10 cellular contexts compared by ENCODE assay signal in the genomic region with DNA sequence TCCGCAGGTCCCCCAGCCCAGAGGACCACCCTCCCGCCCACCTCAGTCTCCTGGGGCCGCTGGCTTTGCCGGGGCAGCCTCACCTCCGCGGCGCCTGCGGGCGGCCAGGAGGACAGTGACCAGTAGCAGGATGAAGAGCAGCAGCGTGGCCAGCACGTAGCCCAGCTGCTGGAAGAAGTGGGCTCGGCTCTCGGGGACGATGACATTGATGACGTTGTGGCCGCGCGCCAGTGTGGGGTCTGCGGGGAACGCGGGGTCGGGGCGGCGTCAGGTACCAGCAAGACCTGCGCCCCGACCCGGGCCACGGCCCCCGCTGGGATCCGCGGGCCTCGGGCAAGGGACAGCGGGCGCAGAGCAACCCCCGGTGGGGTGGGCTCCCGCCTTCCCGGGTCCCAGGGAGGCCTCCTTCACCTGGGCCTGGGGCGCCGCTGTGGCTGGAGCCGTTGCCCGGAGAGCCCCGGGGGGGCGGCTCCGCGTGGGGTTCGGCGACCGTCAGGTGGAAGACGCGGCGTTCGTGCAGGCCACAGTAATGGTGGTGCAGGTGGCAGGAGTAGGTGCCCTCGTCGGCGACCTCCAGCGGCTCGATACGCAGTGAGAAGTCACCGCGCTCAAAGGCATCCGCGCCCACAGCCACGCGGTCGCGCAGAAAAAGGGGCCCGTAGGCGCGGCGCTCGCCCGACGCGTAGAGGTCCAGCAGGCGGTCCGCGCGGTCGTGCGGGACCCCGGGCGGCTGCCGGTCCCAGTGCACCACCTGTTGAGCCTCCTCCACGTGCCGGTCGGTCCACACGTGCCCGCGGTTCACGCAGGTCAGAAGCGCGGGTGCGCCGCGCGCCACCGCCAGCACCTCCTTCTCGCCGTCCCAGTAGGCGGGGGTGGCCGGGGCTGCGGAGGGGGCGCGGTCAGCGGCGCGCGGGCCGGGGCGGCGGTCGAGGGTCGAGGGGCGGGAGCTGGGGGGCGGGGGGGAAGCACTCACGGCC. TPM values are rescaled to one million over a fixed set of nuclear protein-coding genes. Genes with fewer than 3 reads are reported as not detected.
A peak's percentile ranks its signal among the peaks of the same experiment; 100 is the strongest.
DNase-seq lines count a peak whose midpoint lies in the region; ATAC-seq, FAIRE-seq and TF ChIP-seq lines count a peak whose summit lies in the region.
"Had no signal": no experiment of that assay in that cellular context is flagged by ENCODE, and none has a peak within 500 bp of the region (broad histone marks: within the 10 kb centered on the region; RNA-seq: fewer than 3 reads in every experiment).

No MANE protein-coding gene starts in this region.

- H3K36me3 ChIP-seq in BLaER1 treated with 17β-estradiol and CSF1 and Interleukin-3, amounts not matched to agents 10 nM and 100 nM: no peaks in the 10 kb centered on the region
- H3K36me3 ChIP-seq in HUES6 (ENCODE audit: control insufficient read depth, insufficient read depth, low read length): no peaks in the 10 kb centered on the region
- H3K36me3 ChIP-seq in endothelial cell of umbilical vein (ENCODE audit: control insufficient read depth in 2 of 2, extremely low read depth in 1 of 2, insufficient read depth in 2 of 2, low read length in 2 of 2): no peaks in the 10 kb centered on the region
- no peaks in the 10 kb centered on the region for H3K36me3 ChIP-seq in pancreas

- no peaks in the 10 kb centered on the region for H3K79me2 ChIP-seq in endothelial cell of umbilical vein (ENCODE audit: control insufficient read depth, insufficient read depth, low read length)

- DNase-seq in endothelial cell of umbilical vein (ENCODE audit: low read depth, low spot score) (no peak), pancreas (peak in 4 of 6 donors; percentile 2 to 79 (median 28)), COR-L47 (lab: John Stamatoyannopoulos, UW) (no peak), D341Med (ENCODE audit: low spot score) (no peak), DMS153 (lab: John Stamatoyannopoulos, UW) (no peak)
- DNase-seq: effector CD4-positive, alpha-beta T cell; NCI-H187 had no signal

- H3K27me3 ChIP-seq in BLaER1 treated with 17β-estradiol and CSF1 and Interleukin-3, amounts not matched to agents 10 nM and 100 nM: peaks cover 35 to 56% (median 43%) of the 10 kb centered on the region in 11 experiments
- H3K27me3 ChIP-seq in HUES6 (ENCODE audit: control insufficient read depth, insufficient read depth, low read length): peaks cover 31% of the 10 kb centered on the region
- H3K27me3 ChIP-seq in endothelial cell of umbilical vein (ENCODE audit: control insufficient read depth in 2 of 2, insufficient read depth in 2 of 2, low read length in 2 of 2): peaks cover 11 to 23% of the 10 kb centered on the region in 2 experiments
- H3K27me3 ChIP-seq in pancreas: no peaks in the 10 kb centered on the region

- H3K9me3 ChIP-seq in BLaER1 treated with 17β-estradiol and CSF1 and Interleukin-3, amounts not matched to agents 10 nM and 100 nM (replicated peaks in 1 of 11): no peaks in the 10 kb centered on the region
- H3K9me3 ChIP-seq in HUES6 (ENCODE audit: control insufficient read depth, insufficient read depth, low read depth, low read length) (no peaks in the 10 kb centered on the region), endothelial cell of umbilical vein (replicated peaks; ENCODE audit: control insufficient read depth, insufficient read depth, low read length) (no peaks in the 10 kb centered on the region), pancreas (no peaks in the 10 kb centered on the region)

- dilution Hi-C loops in endothelial cell of umbilical vein (cut with MboI; ENCODE audit: extremely low pct_ligation_motif_present, low sequenced_read_pairs): no loop called here

- 9 to 12% methylated on average over 90 to 116 of the region's 116 CpGs for WGBS in pancreas, 2 donors

- no peaks in the 10 kb centered on the region for H3K9me1 ChIP-seq in endothelial cell of umbilical vein (replicated peaks; ENCODE audit: control insufficient read depth, extremely low read depth, insufficient read depth, low read length)

- H2AFZ ChIP-seq in endothelial cell of umbilical vein (ENCODE audit: low read depth, low read length): no peak overlapping the region

- intact Hi-C loops in endothelial cell of umbilical vein (cut with micrococcal nuclease) (no loop called here), pancreas (cut with DNase I) (no loop called here)

- TF ChIP-seq CTCF in endothelial cell of umbilical vein (IDR thresholded peaks at IDR 0.05; ENCODE audit: extremely low read depth in 1 of 2, insufficient read depth in 1 of 2, low read depth in 1 of 2, low read length in 2 of 2) (no peak), pancreas (IDR thresholded peaks at IDR 0.05) (no peak)

- no peak overlapping the region for H3K9ac ChIP-seq in BLaER1 treated with 17β-estradiol and CSF1 and Interleukin-3, amounts not matched to agents 10 nM and 100 nM
- H3K9ac ChIP-seq in HUES6 (ENCODE audit: low read length): no peak overlapping the region
- no peak overlapping the region for H3K9ac ChIP-seq in endothelial cell of umbilical vein (replicated peaks; ENCODE audit: extremely low read depth, insufficient read depth, low read length)

- ATAC-seq in pancreas (peak in 1 of 4 donors; percentile 2), HG03196 (IDR thresholded peaks at IDR 0.05; ENCODE audit: unreplicated experiment) (no peak)

- CTCF ChIA-PET in endothelial cell of umbilical vein (lab: Charles Lee): interaction anchor here (0.7 to 1.2 kb wide), 3 partner anchors 17 to 21 kb away, joined by 3 to 9 read pairs (median 3); a partner anchor contains a TSS

- peaks cover 32 to 64% (median 59%) of the 10 kb centered on the region in 10 experiments for H3K4me1 ChIP-seq in BLaER1 treated with 17β-estradiol and CSF1 and Interleukin-3, amounts not matched to agents 10 nM and 100 nM
- H3K4me1 ChIP-seq in HUES6 (ENCODE audit: control insufficient read depth, insufficient read depth, low read length) (peaks cover 56% of the 10 kb centered on the region), endothelial cell of umbilical vein (ENCODE audit: control insufficient read depth, extremely low read depth, insufficient read depth, low read length) (no peaks in the 10 kb centered on the region), pancreas (no peaks in the 10 kb centered on the region)

- BruUV-seq in endothelial cell of umbilical vein (replicated peaks; lab: Mats Ljungman, UMichigan): no TSS peak

- TF ChIP-seq POLR2A in endothelial cell of umbilical vein (IDR thresholded peaks at IDR 0.05; ENCODE audit: low read depth, low read length): no peak

- no peak overlapping the region for H3K27ac ChIP-seq in BLaER1 treated with 17β-estradiol and CSF1 and Interleukin-3, amounts not matched to agents 10 nM and 100 nM
- no peak overlapping the region for H3K27ac ChIP-seq in HUES6 (ENCODE audit: low read depth, low read length)
- no peak overlapping the region for H3K27ac ChIP-seq in endothelial cell of umbilical vein (ENCODE audit: insufficient read depth, low read depth, low read length)
- H3K27ac ChIP-seq in pancreas: no peak overlapping the region

- POLR2A ChIA-PET in endothelial cell of umbilical vein (lab: Charles Lee): interaction anchor here (0.7 kb wide), 1 partner anchor 11 kb away, joined by 3 read pairs; no protein-coding TSS in a partner anchor

- H4K20me1 ChIP-seq in BLaER1 treated with 17β-estradiol and CSF1 and Interleukin-3, amounts not matched to agents 10 nM and 100 nM: peaks cover 0 to 49% (median 33%) of the 10 kb centered on the region in 11 experiments; a peak in 15 of 22 replicates
- no peaks in the 10 kb centered on the region for H4K20me1 ChIP-seq in endothelial cell of umbilical vein (replicated peaks; ENCODE audit: control insufficient read depth, extremely low read depth, insufficient read depth, low read length)

- peak overlapping the region; percentile 9 to 85 (median 67); a peak in 17 of 22 replicates for H3K4me2 ChIP-seq in BLaER1 treated with 17β-estradiol and CSF1 and Interleukin-3, amounts not matched to agents 10 nM and 100 nM
- H3K4me2 ChIP-seq in endothelial cell of umbilical vein (ENCODE audit: insufficient read depth, low read length): no peak overlapping the region

- FAIRE-seq in endothelial cell of umbilical vein (lab: Jason Lieb, UNC): no peak
- FAIRE-seq in pancreas (lab: Jason Lieb, UNC): no peak

- H3K4me3 ChIP-seq in BLaER1 treated with 17β-estradiol and CSF1 and Interleukin-3, amounts not matched to agents 10 nM and 100 nM: peak overlapping the region in 1 of 10 experiments; percentile 11; a peak in 1 of 20 replicates
- H3K4me3 ChIP-seq in HUES6 (ENCODE audit: low read depth, low read length) (peak overlapping the region; percentile 58), endothelial cell of umbilical vein (replicated peaks in 1 of 3; ENCODE audit: insufficient read depth in 1 of 3, low read depth in 1 of 3, low read length in 3 of 3) (no peak overlapping the region), pancreas (no peak overlapping the region)

RNA-seq across cellular contexts. Expression of a gene that starts 3.8 kb away (rescaled TPM):
- total RNA-seq in endothelial cell of umbilical vein (0.37 and 0.82 TPM in 2 replicates), pancreas (10 to 100 TPM in 3 of 6 donors, 1 to 10 TPM in 3; 1.6 to 35.8 (median 7.6) TPM)
- polyA plus RNA-seq in endothelial cell of umbilical vein (1.9 and 2.2 TPM in 2 replicates), pancreas (10 to 100 TPM; 16.8 to 17.6 TPM)
- polyA plus RNA-seq in endothelial cell of umbilical vein (2011; cell fraction: cytosol; rRNA removed): 0.74 and 1.1 TPM in 2 replicates
- 2.1 and 2.4 TPM in 2 replicates for polyA plus RNA-seq in endothelial cell of umbilical vein (2011; cell fraction: nucleus; rRNA removed)
- 0.55 and 0.75 TPM in 2 replicates for polyA plus RNA-seq in endothelial cell of umbilical vein (2012)
- polyA minus RNA-seq in endothelial cell of umbilical vein: 0.19 and 0.27 TPM in 2 replicates
- polyA minus RNA-seq in endothelial cell of umbilical vein (2011; cell fraction: cytosol; rRNA and poly(A)+ RNA removed): not detected
- polyA minus RNA-seq in endothelial cell of umbilical vein (2011; cell fraction: nucleus; rRNA and poly(A)+ RNA removed): 0.63 TPM in 1 of 2 replicates, not detected in the other

RNA-seq across cellular contexts. Expression of a gene that starts 5.3 kb away (rescaled TPM):
- total RNA-seq in endothelial cell of umbilical vein (36.5 and 40.7 TPM in 2 replicates), pancreas (10 to 100 TPM; 30.6 to 54.0 (median 48.3) TPM)
- polyA plus RNA-seq in endothelial cell of umbilical vein (26.8 and 38.2 TPM in 2 replicates), pancreas (100 to 1,000 TPM in 1 of 2 donors, 10 to 100 TPM in 1; 80.5 to 103 TPM)
- 9.2 and 15.6 TPM in 2 replicates for polyA plus RNA-seq in endothelial cell of umbilical vein (2011; cell fraction: cytosol; rRNA removed)
- 66.9 and 77.1 TPM in 2 replicates for polyA plus RNA-seq in endothelial cell of umbilical vein (2011; cell fraction: nucleus; rRNA removed)
- polyA plus RNA-seq in endothelial cell of umbilical vein (2012): 15.4 and 28.8 TPM in 2 replicates
- polyA minus RNA-seq in endothelial cell of umbilical vein: 15.2 and 15.5 TPM in 2 replicates
- 54.7 TPM for polyA minus RNA-seq in endothelial cell of umbilical vein (2011; cell fraction: cytosol; rRNA and poly(A)+ RNA removed)
- 10.9 and 23.7 TPM in 2 replicates for polyA minus RNA-seq in endothelial cell of umbilical vein (2011; cell fraction: nucleus; rRNA and poly(A)+ RNA removed)

RNA-seq across cellular contexts. Expression of a gene that starts 20.4 kb away (rescaled TPM):
- total RNA-seq in endothelial cell of umbilical vein (149 and 151 TPM in 2 replicates), pancreas (10 to 100 TPM; 52.8 to 83.8 (median 57.7) TPM)
- polyA plus RNA-seq in endothelial cell of umbilical vein (73.3 and 96.2 TPM in 2 replicates), pancreas (100 to 1,000 TPM; 150 to 161 TPM)
- 66.9 and 116 TPM in 2 replicates for polyA plus RNA-seq in endothelial cell of umbilical vein (2011; cell fraction: cytosol; rRNA removed)
- polyA plus RNA-seq in endothelial cell of umbilical vein (2011; cell fraction: nucleus; rRNA removed): 57.0 and 59.4 TPM in 2 replicates
- 87.7 and 94.1 TPM in 2 replicates for polyA plus RNA-seq in endothelial cell of umbilical vein (2012)
- 14.6 and 17.3 TPM in 2 replicates for polyA minus RNA-seq in endothelial cell of umbilical vein
- polyA minus RNA-seq in endothelial cell of umbilical vein (2011; cell fraction: cytosol; rRNA and poly(A)+ RNA removed): 59.0 TPM
- polyA minus RNA-seq in endothelial cell of umbilical vein (2011; cell fraction: nucleus; rRNA and poly(A)+ RNA removed): 5.8 and 14.2 TPM in 2 replicates

RNA-seq across cellular contexts. Expression of a gene that starts 23.5 kb away (rescaled TPM):
- total RNA-seq in endothelial cell of umbilical vein (0.37 and 0.38 TPM in 2 replicates), pancreas (under 1 TPM; 0.04 to 0.41 (median 0.08) TPM)
- polyA plus RNA-seq in endothelial cell of umbilical vein (0.26 and 0.38 TPM in 2 replicates), pancreas (under 1 TPM; 0.21 to 0.34 TPM)
- 0.04 and 0.08 TPM in 2 replicates for polyA plus RNA-seq in endothelial cell of umbilical vein (2011; cell fraction: cytosol; rRNA removed)
- polyA plus RNA-seq in endothelial cell of umbilical vein (2011; cell fraction: nucleus; rRNA removed): 1.6 and 2.2 TPM in 2 replicates
- polyA plus RNA-seq in endothelial cell of umbilical vein (2012): 0.17 and 0.27 TPM in 2 replicates
- 0.19 and 0.22 TPM in 2 replicates for polyA minus RNA-seq in endothelial cell of umbilical vein
- 1.1 TPM for polyA minus RNA-seq in endothelial cell of umbilical vein (2011; cell fraction: cytosol; rRNA and poly(A)+ RNA removed)
- polyA minus RNA-seq in endothelial cell of umbilical vein (2011; cell fraction: nucleus; rRNA and poly(A)+ RNA removed): 0.67 and 1.4 TPM in 2 replicates

RNA-seq across cellular contexts. Expression of a gene that starts 30.0 kb away (rescaled TPM):
- total RNA-seq in endothelial cell of umbilical vein (25.1 and 29.5 TPM in 2 replicates), pancreas (10 to 100 TPM in 5 of 6 donors, 1 to 10 TPM in 1; 8.0 to 14.8 (median 10.7) TPM)
- polyA plus RNA-seq in endothelial cell of umbilical vein (20.9 and 29.6 TPM in 2 replicates), pancreas (10 to 100 TPM; 11.3 to 22.0 TPM)
- 11.7 and 19.1 TPM in 2 replicates for polyA plus RNA-seq in endothelial cell of umbilical vein (2011; cell fraction: cytosol; rRNA removed)
- 6.7 and 8.2 TPM in 2 replicates for polyA plus RNA-seq in endothelial cell of umbilical vein (2011; cell fraction: nucleus; rRNA removed)
- 10.1 and 15.4 TPM in 2 replicates for polyA plus RNA-seq in endothelial cell of umbilical vein (2012)
- 6.5 and 10.8 TPM in 2 replicates for polyA minus RNA-seq in endothelial cell of umbilical vein
- 36.8 TPM for polyA minus RNA-seq in endothelial cell of umbilical vein (2011; cell fraction: cytosol; rRNA and poly(A)+ RNA removed)
- polyA minus RNA-seq in endothelial cell of umbilical vein (2011; cell fraction: nucleus; rRNA and poly(A)+ RNA removed): 7.1 and 11.4 TPM in 2 replicates

Comparison
In these comparisons a context has a peak if more than half of its experiments do, and no peak if none do; other contexts are left out.
1. DNase-seq: peak in pancreas (4 of 6); none in endothelial cell of umbilical vein (single experiment), COR-L47 (single experiment), D341Med (single experiment) and DMS153 (single experiment).